7 cellular contexts compared by ENCODE assay signal in the genomic region with DNA sequence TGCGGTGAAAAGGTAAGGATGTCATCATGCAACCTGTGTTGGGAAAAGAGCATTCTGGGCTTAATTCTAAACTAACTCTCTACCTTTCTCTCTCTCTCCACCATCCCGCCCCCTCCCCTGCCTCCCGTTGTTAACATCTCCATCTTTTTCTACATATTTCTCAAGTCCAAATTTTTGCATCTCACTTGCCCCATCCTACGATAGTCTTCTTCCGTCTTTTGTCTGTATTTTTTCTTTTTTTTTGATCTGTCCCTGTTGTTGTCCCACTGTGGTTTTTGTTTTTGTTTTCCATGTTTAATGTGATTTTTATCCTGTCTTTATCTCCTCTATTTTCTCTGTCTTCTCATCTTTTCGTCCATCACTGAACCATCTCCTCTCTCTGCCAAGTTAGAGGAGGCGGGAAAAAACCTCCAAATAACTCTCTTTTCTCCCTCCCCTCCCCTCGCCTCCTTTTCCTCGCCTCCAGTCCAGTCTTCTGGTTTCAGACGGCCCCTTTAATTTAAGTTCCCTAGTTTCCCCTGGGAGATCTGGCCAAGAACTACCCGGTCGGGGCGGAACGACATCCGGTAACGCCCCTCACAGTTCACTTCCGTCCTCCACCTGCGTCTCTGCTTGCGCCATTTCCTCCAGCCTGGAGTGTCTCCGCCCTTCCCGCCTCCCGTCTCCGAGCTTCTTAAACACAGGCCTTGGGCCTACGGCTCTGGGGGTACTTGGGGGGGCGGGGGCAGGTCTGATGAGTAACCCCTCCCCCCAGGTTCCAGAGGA. TPM values are rescaled to one million over a fixed set of nuclear protein-coding genes. Genes with fewer than 3 reads are reported as not detected.
DNase-seq lines count a peak whose midpoint lies in the region; ATAC-seq, FAIRE-seq and TF ChIP-seq lines count a peak whose summit lies in the region.

A gene with protein sequence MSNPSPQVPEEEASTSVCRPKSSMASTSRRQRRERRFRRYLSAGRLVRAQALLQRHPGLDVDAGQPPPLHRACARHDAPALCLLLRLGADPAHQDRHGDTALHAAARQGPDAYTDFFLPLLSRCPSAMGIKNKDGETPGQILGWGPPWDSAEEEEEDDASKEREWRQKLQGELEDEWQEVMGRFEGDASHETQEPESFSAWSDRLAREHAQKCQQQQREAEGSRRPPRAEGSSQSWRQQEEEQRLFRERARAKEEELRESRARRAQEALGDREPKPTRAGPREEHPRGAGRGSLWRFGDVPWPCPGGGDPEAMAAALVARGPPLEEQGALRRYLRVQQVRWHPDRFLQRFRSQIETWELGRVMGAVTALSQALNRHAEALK (plus strand): TSS at position 647 of the 765 bp plus-strand sequence. CDS start 87 bp downstream, at position 734.

- no peak for FAIRE-seq in bronchial epithelial cell (lab: Jason Lieb, UNC)
- FAIRE-seq in small intestine (lab: Jason Lieb, UNC), result no peak

- no peak for TF ChIP-seq CTCF in WTC11 (IDR thresholded peaks at IDR 0.05)
- no peak for TF ChIP-seq CTCF in bronchial epithelial cell (IDR thresholded peaks at IDR 0.05; ENCODE audit: insufficient read depth, low read length, severe bottlenecking)

- ATAC-seq in GM18519 (IDR thresholded peaks at IDR 0.05; ENCODE audit: low FRiP score, unreplicated experiment) (peak; percentile 35), HG03139 (IDR thresholded peaks at IDR 0.05; ENCODE audit: unreplicated experiment) (peak; percentile 45), WTC11 (peak; percentile 67)

- no peaks in the 10 kb centered on the region for H3K9me3 ChIP-seq in small intestine (ENCODE audit: control insufficient read depth, low read depth)

- H3K36me3 Mint-ChIP-seq in WTC11, result peaks cover 17% of the 10 kb centered on the region

- POLR2A ChIA-PET in WTC11 (lab: Charles Lee), result interaction anchor here (0.5 to 2.0 kb wide), 15 partner anchors 18 to 1425 kb away, joined by 3 to 13 read pairs (median 5); a partner anchor contains a TSS

- H3K9me3 Mint-ChIP-seq in WTC11, result no peaks in the 10 kb centered on the region

- H3K4me3 Mint-ChIP-seq in WTC11, result peak within 1 kb of the TSS; percentile 82

- peaks cover 3 to 5% of the 10 kb centered on the region in 2 donors for H3K4me1 ChIP-seq in small intestine (ENCODE audit: control insufficient read depth in 2 of 2, insufficient read depth in 1 of 2, low read depth in 1 of 2, low read length in 1 of 2)

- H3K27ac Mint-ChIP-seq in WTC11, result peak within 1 kb of the TSS; percentile 98

- H3K27me3 ChIP-seq in bronchial epithelial cell (ENCODE audit: control insufficient read depth, insufficient read depth, low read length) (no peaks in the 10 kb centered on the region), small intestine (ENCODE audit: control insufficient read depth in 2 of 2, insufficient read depth in 2 of 2, low read length in 2 of 2) (no peaks in the 10 kb centered on the region)

- peak within 1 kb of the TSS; percentile 35 for H3K4me3 ChIP-seq in bronchial epithelial cell (ENCODE audit: low read depth, low read length)
- peak within 1 kb of the TSS in 1 of 2 donors; percentile 66 for H3K4me3 ChIP-seq in small intestine (ENCODE audit: low read depth in 1 of 2, low read length in 2 of 2)

- peak; percentile 97 for DNase-seq in NCI-H2227 treated with DMSO at 0.1 percent for 48 hours (lab: John Stamatoyannopoulos, UW)
- peak; percentile 94 for DNase-seq in WTC11 (ENCODE audit: low spot score)
- DNase-seq in bronchial epithelial cell (ENCODE audit: low read depth), result peak; percentile 91
- DNase-seq in iPS-NIHi7 (ENCODE audit: extremely low spot score), result peak; percentile 93
- DNase-seq in small intestine, result peak; percentile 94

- WGBS in small intestine, 3 donors, result 0% methylated on average over 25 of the region's 25 CpGs

- no peaks in the 10 kb centered on the region for H3K27me3 Mint-ChIP-seq in WTC11 (ENCODE audit: low read depth)

- CTCF ChIA-PET in WTC11 (lab: Charles Lee), result interaction anchor here (0.6 to 7.2 kb wide), 28 partner anchors 9 to 405 kb away, joined by 3 to 319 read pairs (median 4); a partner anchor contains a TSS

- peaks cover 22% of the 10 kb centered on the region for H3K4me1 Mint-ChIP-seq in WTC11

- peaks cover 4% of the 10 kb centered on the region for H3K36me3 ChIP-seq in bronchial epithelial cell (ENCODE audit: control insufficient read depth, insufficient read depth, low read length)
- peaks cover 0 to 3% of the 10 kb centered on the region in 2 donors for H3K36me3 ChIP-seq in small intestine (ENCODE audit: control insufficient read depth in 2 of 2, insufficient read depth in 2 of 2, low read length in 2 of 2)

- peak within 1 kb of the TSS; percentile 81 to 86 for H3K27ac ChIP-seq in small intestine (ENCODE audit: low read depth in 1 of 2, low read length in 1 of 2)

TF ChIP-seq in WTC11, 78 proteins besides CTCF, POLR2A, EP300 and RAD21:
- TF ChIP-seq, protein P1, sequence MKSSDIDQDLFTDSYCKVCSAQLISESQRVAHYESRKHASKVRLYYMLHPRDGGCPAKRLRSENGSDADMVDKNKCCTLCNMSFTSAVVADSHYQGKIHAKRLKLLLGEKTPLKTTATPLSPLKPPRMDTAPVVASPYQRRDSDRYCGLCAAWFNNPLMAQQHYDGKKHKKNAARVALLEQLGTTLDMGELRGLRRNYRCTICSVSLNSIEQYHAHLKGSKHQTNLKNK (CRISPR knock-in tag; IDR thresholded peaks at IDR 0.05), result no peak
- TF ChIP-seq GABPB1 (CRISPR knock-in tag; IDR thresholded peaks at IDR 0.05) (peak; percentile 86), ATF1 (CRISPR knock-in tag; IDR thresholded peaks at IDR 0.05) (no peak), FOXK1 (CRISPR knock-in tag; IDR thresholded peaks at IDR 0.05) (0 out of 2 replicates have a peak, but pooled peaks have one; percentile 50), SOX15 (CRISPR knock-in tag; IDR thresholded peaks at IDR 0.05) (no peak), SP1 (CRISPR knock-in tag; conservative IDR thresholded peaks at IDR 0.05) (peak; percentile 87), CREM (CRISPR knock-in tag; IDR thresholded peaks at IDR 0.05) (0 out of 2 replicates have a peak, but pooled peaks have one; percentile 52)

RNA-seq across cellular contexts. Expression of the gene that starts here (rescaled TPM):
- total RNA-seq in WTC11 (2021) (14.9 to 19.5 TPM (median 17.1 TPM) in 3 replicates), bronchial epithelial cell (38.9 and 40.0 TPM in 2 replicates)
- 10 to 100 TPM; 28.9 to 47.3 (median 34.7) TPM for polyA plus RNA-seq in small intestine
